In the genomic region with DNA sequence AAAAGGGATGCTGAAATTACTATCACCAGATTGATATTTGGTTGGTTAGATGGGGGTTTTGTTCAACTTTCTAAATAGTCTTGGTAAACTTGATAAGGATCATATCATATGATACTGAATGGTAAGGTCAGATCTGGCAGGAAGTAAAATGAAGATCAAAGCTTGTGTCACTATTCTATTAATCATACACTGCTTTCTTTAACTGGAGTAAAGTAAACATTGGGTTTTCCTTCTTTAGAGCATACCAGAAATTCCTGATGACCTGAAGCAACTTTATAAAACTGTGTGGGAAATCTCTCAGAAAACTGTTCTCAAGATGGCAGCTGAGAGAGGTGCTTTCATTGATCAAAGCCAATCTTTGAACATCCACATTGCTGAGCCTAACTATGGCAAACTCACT, we compare ENCODE assay signal across 16 cellular contexts. TPM values are rescaled to one million over a fixed set of nuclear protein-coding genes. Genes with fewer than 3 reads are reported as not detected.
DNase-seq lines count a peak whose midpoint lies in the region; ATAC-seq and TF ChIP-seq lines count a peak whose summit lies in the region.
"Had no signal": no experiment of that assay in that cellular context is flagged by ENCODE, and none has a peak within 500 bp of the region (broad histone marks: within the 10 kb centered on the region; RNA-seq: fewer than 3 reads in every experiment).

No MANE protein-coding gene starts in this region.

- H2AFZ ChIP-seq in neuronal stem cell (ENCODE audit: low read length), result no peak overlapping the region

- ATAC-seq in HG03378 (IDR thresholded peaks at IDR 0.05; ENCODE audit: unreplicated experiment) (no peak), GM18870 (IDR thresholded peaks at IDR 0.05; ENCODE audit: unreplicated experiment) (no peak)
- ATAC-seq: gastroesophageal sphincter; natural killer cell treated with Interleukin-12 subunit alpha and Interleukin-12 subunit beta and Interleukin-15 and Interleukin-18, amount 100 ng/mL, for 72 hours had no signal

- no peak overlapping the region for H3K27ac ChIP-seq in neuronal stem cell (replicated peaks; ENCODE audit: low read length)
- H3K27ac ChIP-seq in colonic mucosa, result no peak overlapping the region
- H3K27ac ChIP-seq: gastroesophageal sphincter, sigmoid colon had no signal

- H3K36me3 ChIP-seq in neuronal stem cell (replicated peaks in 1 of 2; ENCODE audit: control insufficient read depth in 2 of 2, insufficient read depth in 2 of 2, low read length in 2 of 2) (peaks cover 19 to 85% of the 10 kb centered on the region in 2 donors), colonic mucosa (peaks cover 6% of the 10 kb centered on the region)

- no peak overlapping the region for H2BK120ac ChIP-seq in neuronal stem cell (ENCODE audit: low read depth, low read length)

- DNase-seq in COLO829 (ENCODE audit: low spot score) (peak; percentile 70), M059J (ENCODE audit: low read depth) (peak; percentile 87), choroid plexus epithelial cell (ENCODE audit: low read depth) (peak; percentile 66), mesothelial cell of epicardium (ENCODE audit: low spot score in 2 of 2, unreplicated experiment in 2 of 2) (no peak), neuronal stem cell (ENCODE audit: low spot score) (no peak), colonic mucosa (no peak)
- DNase-seq: activated CD4-positive, alpha-beta T cell treated with anti-CD3 and anti-CD28 coated beads for 48 hours; MG63; sigmoid colon had no signal

- no peak overlapping the region for H2BK15ac ChIP-seq in neuronal stem cell (ENCODE audit: low read length)

- no peak overlapping the region for H2AK5ac ChIP-seq in neuronal stem cell (ENCODE audit: low read depth, low read length)

- no peak overlapping the region for H3K18ac ChIP-seq in neuronal stem cell (ENCODE audit: low read length)

- intact Hi-C loops in colonic mucosa (cut with DNase I), result no loop called here

- no peak overlapping the region for H4K91ac ChIP-seq in neuronal stem cell (ENCODE audit: low read depth, low read length, poor library complexity)

- H2BK12ac ChIP-seq in neuronal stem cell (ENCODE audit: low read length), result no peak overlapping the region

- H3K4ac ChIP-seq in neuronal stem cell (ENCODE audit: low read length), result no peak overlapping the region

- no peak overlapping the region for H2BK5ac ChIP-seq in neuronal stem cell (ENCODE audit: low read length)

- no peak overlapping the region for H3K4me2 ChIP-seq in neuronal stem cell (ENCODE audit: insufficient read depth, low read length, poor library complexity, severe bottlenecking)

- H4K8ac ChIP-seq in neuronal stem cell (ENCODE audit: low read depth, low read length), result no peak overlapping the region

- no peak overlapping the region for H3K23ac ChIP-seq in neuronal stem cell (ENCODE audit: low read depth, low read length, poor library complexity)

- H3K9me3 ChIP-seq in neuronal stem cell (replicated peaks in 1 of 2; ENCODE audit: control insufficient read depth in 2 of 2, insufficient read depth in 1 of 2, low read depth in 1 of 2, low read length in 2 of 2) (peaks cover 7 to 33% of the 10 kb centered on the region in 2 donors), colonic mucosa (no peaks in the 10 kb centered on the region)

- peak overlapping the region; percentile 91 for H3K27ac Mint-ChIP-seq in mesothelial cell of epicardium
- H3K27ac Mint-ChIP-seq: activated T-helper 2 cell treated with anti-CD3 and anti-CD28 coated beads, Interferon-gamma antibody, Interleukin-2, Interleukin-4, amounts not matched to agents 10 μg/mL and 5 μg/mL and 100 μg/mL, durations not matched to agents 14 hours and 24 hours and 36 hours; natural killer cell treated with Interleukin-12 subunit alpha and Interleukin-12 subunit beta and Interleukin-15 and Interleukin-18, amount 100 ng/mL, for 72 hours; stimulated activated naive CD8-positive, alpha-beta T cell treated with anti-CD3 and anti-CD28 coated beads, Interleukin-15, Interleukin-2, amounts not matched to agents 100 ng/mL and 50 ng/mL, for 24 hours; T-helper 1 cell treated with Interleukin-12 subunit alpha and Interleukin-12 subunit beta and Interleukin-4 antibody, amounts not matched to agents 30 μg/mL and 1 μg/mL, for 36 hours had no signal

- H3K36me3 Mint-ChIP-seq in mesothelial cell of epicardium, result peaks cover 36% of the 10 kb centered on the region

- H3K27me3 ChIP-seq in neuronal stem cell (ENCODE audit: control insufficient read depth in 3 of 3, insufficient read depth in 3 of 3, low read depth in 1 of 3, low read length in 3 of 3) (no peaks in the 10 kb centered on the region), colonic mucosa (no peaks in the 10 kb centered on the region)
- H3K27me3 ChIP-seq: gastroesophageal sphincter, MG63, sigmoid colon had no signal

- peaks cover 16% of the 10 kb centered on the region for H3K9me3 Mint-ChIP-seq in mesothelial cell of epicardium
- H3K9me3 Mint-ChIP-seq: natural killer cell treated with Interleukin-12 subunit alpha and Interleukin-12 subunit beta and Interleukin-15 and Interleukin-18, amount 100 ng/mL, for 72 hours had no signal

- peaks cover 21% of the 10 kb centered on the region for H3K4me1 Mint-ChIP-seq in mesothelial cell of epicardium

- H3K9ac ChIP-seq in neuronal stem cell (ENCODE audit: low read depth, low read length, poor library complexity) (no peak overlapping the region), colonic mucosa (ENCODE audit: low read depth in 2 of 2, low read length in 2 of 2) (no peak overlapping the region)

- no peak overlapping the region for H3K4me3 Mint-ChIP-seq in mesothelial cell of epicardium
- H3K4me3 Mint-ChIP-seq: natural killer cell treated with Interleukin-12 subunit alpha and Interleukin-12 subunit beta and Interleukin-15 and Interleukin-18, amount 100 ng/mL, for 72 hours; stimulated activated naive CD8-positive, alpha-beta T cell treated with anti-CD3 and anti-CD28 coated beads, Interleukin-15, Interleukin-2, amounts not matched to agents 100 ng/mL and 50 ng/mL, for 24 hours; T-helper 1 cell treated with Interleukin-12 subunit alpha and Interleukin-12 subunit beta and Interleukin-4 antibody, amounts not matched to agents 30 μg/mL and 1 μg/mL, for 36 hours had no signal

- H3K4me1 ChIP-seq in neuronal stem cell (ENCODE audit: control insufficient read depth in 2 of 2, insufficient read depth in 1 of 2, low read depth in 1 of 2, low read length in 2 of 2), result no peaks in the 10 kb centered on the region
- no peaks in the 10 kb centered on the region for H3K4me1 ChIP-seq in colonic mucosa
- H3K4me1 ChIP-seq: gastroesophageal sphincter, sigmoid colon had no signal

- H3K14ac ChIP-seq in neuronal stem cell (ENCODE audit: low read length), result no peak overlapping the region

- H3K27me3 Mint-ChIP-seq in mesothelial cell of epicardium (ENCODE audit: low read depth), result no peaks in the 10 kb centered on the region
- H3K27me3 Mint-ChIP-seq: natural killer cell treated with Interleukin-12 subunit alpha and Interleukin-12 subunit beta and Interleukin-15 and Interleukin-18, amount 100 ng/mL, for 72 hours; stimulated activated naive CD8-positive, alpha-beta T cell treated with anti-CD3 and anti-CD28 coated beads, Interleukin-15, Interleukin-2, amounts not matched to agents 100 ng/mL and 50 ng/mL, for 24 hours had no signal

- H3K79me1 ChIP-seq in neuronal stem cell (ENCODE audit: low read depth, low read length), result no peaks in the 10 kb centered on the region

- H3K4me3 ChIP-seq in choroid plexus epithelial cell (ENCODE audit: low read depth, low read length), result no peak overlapping the region
- H3K4me3 ChIP-seq in neuronal stem cell (ENCODE audit: low read length in 2 of 2), result no peak overlapping the region
- H3K4me3 ChIP-seq in colonic mucosa, result no peak overlapping the region
- H3K4me3 ChIP-seq: gastroesophageal sphincter, MG63, sigmoid colon had no signal

- TF ChIP-seq CTCF in choroid plexus epithelial cell (conservative IDR thresholded peaks at IDR 0.05; ENCODE audit: low read depth, low read length) (no peak), mesothelial cell of epicardium (IDR thresholded peaks at IDR 0.05; ENCODE audit: unreplicated experiment) (no peak), colonic mucosa (IDR thresholded peaks at IDR 0.05) (no peak)

RNA-seq across cellular contexts. Expression of a gene that starts 40.2 kb away (rescaled TPM):
- total RNA-seq in M059J (2014; rRNA removed; shearing (Covaris generic)), result 174 and 250 TPM in 2 replicates
- total RNA-seq in mesothelial cell of epicardium, result 49.4 to 58.6 TPM (median 51.7 TPM) in 3 replicates
- 107 TPM for polyA plus RNA-seq in neuronal stem cell (2013, experiment 1 of 2)
- polyA plus RNA-seq in neuronal stem cell (2013, experiment 2 of 2), result 105 TPM
- 100 to 1,000 TPM in 1 of 2 donors, 10 to 100 TPM in 1; 50.7 to 108 TPM for total RNA-seq in colonic mucosa

Comparison
In these comparisons a context has a peak if more than half of its experiments do, and no peak if none do; other contexts are left out.
1. DNase-seq: peak in COLO829 (single experiment), M059J (single experiment) and choroid plexus epithelial cell (single experiment); none in mesothelial cell of epicardium (0 of 2), neuronal stem cell (single experiment) and colonic mucosa (single experiment).